ENCODE assay signal across 11 cellular contexts in the genomic region with DNA sequence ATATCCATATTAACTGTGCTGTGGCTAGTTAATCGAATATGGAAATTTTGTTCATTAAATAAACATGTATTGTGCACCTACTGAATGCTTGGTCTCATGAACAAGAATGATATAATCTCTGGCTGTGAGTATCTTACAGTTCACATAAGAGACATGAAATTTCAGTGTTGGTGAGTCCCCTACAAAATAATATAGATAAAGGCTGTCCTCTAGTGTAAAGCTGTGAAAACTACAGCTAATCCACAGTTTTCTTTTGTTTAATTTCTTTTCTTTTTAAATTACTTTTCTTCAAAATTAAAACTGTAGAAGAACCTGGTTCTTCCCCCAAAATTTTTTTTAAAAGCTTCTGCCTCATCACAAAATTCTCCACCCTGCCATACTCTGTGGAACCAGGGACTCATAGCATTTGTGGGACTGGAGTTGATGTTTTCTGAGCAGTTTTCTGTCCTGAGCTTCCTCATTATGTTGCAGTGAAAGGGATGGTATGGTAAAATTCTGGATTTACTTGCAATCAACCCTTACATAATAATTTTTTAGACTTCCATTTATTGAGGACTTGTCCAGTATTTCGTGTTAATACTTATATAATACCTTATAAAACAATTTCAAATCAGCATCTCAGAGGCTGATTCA.
DNase-seq lines count a peak whose midpoint lies in the region; ATAC-seq and TF ChIP-seq lines count a peak whose summit lies in the region.
"Had no signal": no experiment of that assay in that cellular context is flagged by ENCODE, and none has a peak within 500 bp of the region (broad histone marks: within the 10 kb centered on the region; RNA-seq: fewer than 3 reads in every experiment).

No MANE protein-coding gene starts in this region.

- no peak overlapping the region for H3K27ac Mint-ChIP-seq in activated T-cell treated with anti-CD3 and anti-CD28 coated beads, Interleukin-2, amount 50 U/mL, for 72 hours
- H3K27ac Mint-ChIP-seq: B cell, IgD-negative memory B cell had no signal

- peak; percentile 53 for ATAC-seq in sciatic nerve
- ATAC-seq in activated T-cell treated with anti-CD3 and anti-CD28 coated beads, Interleukin-2, amount 50 U/mL, for 72 hours (replicated peaks in 1 of 2): no peak

- peak; percentile 71 for TF ChIP-seq CTCF in epithelial cell of proximal tubule (conservative IDR thresholded peaks at IDR 0.05; ENCODE audit: low read depth, low read length)

- no peaks in the 10 kb centered on the region for H3K27me3 Mint-ChIP-seq in activated T-cell treated with anti-CD3 and anti-CD28 coated beads, Interleukin-2, amount 50 U/mL, for 72 hours (ENCODE audit: low read depth)
- H3K27me3 Mint-ChIP-seq: B cell, IgD-negative memory B cell had no signal

- H3K36me3 Mint-ChIP-seq in activated T-cell treated with anti-CD3 and anti-CD28 coated beads, Interleukin-2, amount 50 U/mL, for 72 hours (ENCODE audit: insufficient read depth in 2 of 2): no peaks in the 10 kb centered on the region
- H3K36me3 Mint-ChIP-seq: IgD-negative memory B cell had no signal

- H3K4me3 ChIP-seq in epithelial cell of proximal tubule (ENCODE audit: low read depth, low read length): no peak overlapping the region

- H3K4me1 Mint-ChIP-seq in activated T-cell treated with anti-CD3 and anti-CD28 coated beads, Interleukin-2, amount 50 U/mL, for 72 hours (ENCODE audit: low read depth): no peaks in the 10 kb centered on the region
- H3K4me1 Mint-ChIP-seq: B cell, IgD-negative memory B cell had no signal

- DNase-seq in DMS79 treated with DMSO at 0.1 percent for 48 hours (lab: John Stamatoyannopoulos, UW): peak; percentile 1
- no peak for DNase-seq in DMS79 (lab: John Stamatoyannopoulos, UW)
- peak; percentile 58 for DNase-seq in NCI-H345 (lab: John Stamatoyannopoulos, UW)
- DNase-seq in epithelial cell of proximal tubule (ENCODE audit: low read depth): no peak
- no peak for DNase-seq in sciatic nerve (ENCODE audit: low spot score)
- DNase-seq in OCI-M2 (lab: John Stamatoyannopoulos, UW; ENCODE audit: unreplicated experiment): no peak
- no peak for DNase-seq in activated T-cell treated with anti-CD3 and anti-CD28 coated beads, Interleukin-2, amount 50 U/mL, for 72 hours
- DNase-seq in EL: no peak
- DNase-seq: anterior cingulate cortex had no signal

- H3K4me3 Mint-ChIP-seq in activated T-cell treated with anti-CD3 and anti-CD28 coated beads, Interleukin-2, amount 50 U/mL, for 72 hours: no peak overlapping the region
- H3K4me3 Mint-ChIP-seq: B cell, IgD-negative memory B cell had no signal

- intact Hi-C loops in sciatic nerve (cut with DNase I): no loop called here

- H3K9me3 Mint-ChIP-seq in activated T-cell treated with anti-CD3 and anti-CD28 coated beads, Interleukin-2, amount 50 U/mL, for 72 hours: peaks cover 0 to 2% of the 10 kb centered on the region in 2 donors

Comparison
In these comparisons a context has a peak if more than half of its experiments do, and no peak if none do; other contexts are left out.
1. DNase-seq: peak in DMS79 treated with DMSO at 0.1 percent for 48 hours (single experiment) and NCI-H345 (single experiment); none in DMS79 (single experiment), epithelial cell of proximal tubule (single experiment), sciatic nerve (single experiment), OCI-M2 (single experiment), activated T-cell treated with anti-CD3 and anti-CD28 coated beads, Interleukin-2, amount 50 U/mL, for 72 hours (0 of 2) and EL (single experiment).